Comparison of ENCODE assay signal across 8 cellular contexts in the genomic region with DNA sequence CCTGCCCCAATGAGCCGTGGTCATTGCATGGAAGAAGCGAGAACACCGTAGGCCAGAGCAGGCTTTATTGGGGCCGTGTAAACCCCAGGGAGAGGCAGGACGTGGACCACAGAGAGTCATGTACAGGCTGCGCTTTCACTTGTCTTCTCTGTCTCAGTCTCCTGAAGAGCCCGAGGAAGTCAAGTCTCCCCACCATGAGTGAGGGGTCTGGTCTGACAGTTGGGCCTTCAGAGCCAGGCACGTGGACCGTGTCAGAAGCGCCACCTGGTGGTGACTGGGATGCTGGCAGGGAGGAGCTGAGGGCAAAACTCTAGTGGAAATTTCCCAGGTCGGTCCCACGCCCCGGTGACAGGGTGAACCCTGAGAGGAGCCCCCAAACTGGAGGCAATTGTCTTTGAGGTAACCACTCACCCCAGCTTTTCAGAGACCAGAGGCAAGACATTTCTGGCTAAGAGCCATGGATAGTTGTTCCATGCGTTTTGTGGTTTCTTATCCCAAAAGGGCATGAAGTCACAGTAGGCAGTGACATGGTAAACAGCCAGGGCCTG. TPM values are rescaled to one million over a fixed set of nuclear protein-coding genes. Genes with fewer than 3 reads are reported as not detected.
DNase-seq lines count a peak whose midpoint lies in the region; ATAC-seq and TF ChIP-seq lines count a peak whose summit lies in the region.

No MANE protein-coding gene starts in this region.

- no peak for ATAC-seq in HG03469 (IDR thresholded peaks at IDR 0.05; ENCODE audit: unreplicated experiment)

- intact Hi-C loops in activated CD4-positive, alpha-beta T cell treated with anti-CD3 and anti-CD28 coated beads, Interleukin-2, amount 10 ng/mL, durations not matched to agents 24 days and 14 days (cut with micrococcal nuclease) = loop anchor here (1.0 kb wide), 1 partner anchor 44 kb away; no protein-coding TSS in a partner anchor
- intact Hi-C loops in lower leg skin (cut with DNase I; ENCODE audit: low total_unique reads) = loop anchor here (5.0 kb wide), 1 partner anchor 43 kb away; no protein-coding TSS in a partner anchor

- H3K4me3 Mint-ChIP-seq in activated CD4-positive, alpha-beta T cell treated with anti-CD3 and anti-CD28 coated beads, Interleukin-2, amount 10 ng/mL, durations not matched to agents 24 days and 14 days = no peak overlapping the region

- H3K27me3 Mint-ChIP-seq in activated CD4-positive, alpha-beta T cell treated with anti-CD3 and anti-CD28 coated beads, Interleukin-2, amount 10 ng/mL, durations not matched to agents 24 days and 14 days = no peaks in the 10 kb centered on the region

- no peaks in the 10 kb centered on the region for H3K9me3 Mint-ChIP-seq in activated CD4-positive, alpha-beta T cell treated with anti-CD3 and anti-CD28 coated beads, Interleukin-2, amount 10 ng/mL, durations not matched to agents 24 days and 14 days

- TF ChIP-seq CTCF in lower leg skin (IDR thresholded peaks at IDR 0.05) = peak in 1 of 3 donors; percentile 68

- DNase-seq in DMS53 (lab: John Stamatoyannopoulos, UW) = peak; percentile 61
- no peak for DNase-seq in DMS53 treated with DMSO at 0.1 percent for 48 hours (lab: John Stamatoyannopoulos, UW; ENCODE audit: unreplicated experiment)
- peak; percentile 29 for DNase-seq in NCI-H1092 treated with DMSO at 0.1 percent for 48 hours (lab: John Stamatoyannopoulos, UW)
- DNase-seq in activated CD4-positive, alpha-beta T cell treated with anti-CD3 and anti-CD28 coated beads, Interleukin-2, amount 10 ng/mL, durations not matched to agents 24 days and 14 days = peak; percentile 93
- DNase-seq in cerebellum (ENCODE audit: low spot score) = peak; percentile 57
- peak; percentile 63 to 95 for DNase-seq in lower leg skin (ENCODE audit: low spot score in 2 of 2)
- peak; percentile 49 for DNase-seq in stimulated activated CD8-positive, alpha-beta memory T cell treated with anti-CD3 and anti-CD28 coated beads, Interleukin-12 subunit alpha, Interleukin-12 subunit beta, amount 100 ng/mL, for 4 hours (ENCODE audit: low read depth)

- H3K36me3 Mint-ChIP-seq in activated CD4-positive, alpha-beta T cell treated with anti-CD3 and anti-CD28 coated beads, Interleukin-2, amount 10 ng/mL, durations not matched to agents 24 days and 14 days (ENCODE audit: low read depth) = peaks cover 33% of the 10 kb centered on the region

- peak overlapping the region; percentile 41 for H3K27ac Mint-ChIP-seq in activated CD4-positive, alpha-beta T cell treated with anti-CD3 and anti-CD28 coated beads, Interleukin-2, amount 10 ng/mL, durations not matched to agents 24 days and 14 days

- 43 to 44% methylated on average over 12 to 14 of the region's 14 CpGs for WGBS in lower leg skin, 2 donors

- no peak for TF ChIP-seq POLR2A in lower leg skin (IDR thresholded peaks at IDR 0.05)

- no peak overlapping the region for H3K4me3 ChIP-seq in lower leg skin (ENCODE audit: low read depth, poor library complexity, severe bottlenecking)

- H3K4me1 Mint-ChIP-seq in activated CD4-positive, alpha-beta T cell treated with anti-CD3 and anti-CD28 coated beads, Interleukin-2, amount 10 ng/mL, durations not matched to agents 24 days and 14 days = peaks cover 5% of the 10 kb centered on the region

RNA-seq across cellular contexts. Expression of a gene that starts 17.4 kb away (rescaled TPM):
- 7.0 and 9.6 TPM in 2 replicates for total RNA-seq in activated CD4-positive, alpha-beta T cell treated with anti-CD3 and anti-CD28 coated beads, Interleukin-2, amount 10 ng/mL, durations not matched to agents 24 days and 14 days
- 42.4 TPM for total RNA-seq in cerebellum
- total RNA-seq in lower leg skin = 1 to 10 TPM in 2 of 4 donors, under 1 TPM in 2; 0.38 to 3.7 (median 2.1) TPM

RNA-seq across cellular contexts. Expression of a gene that starts 24.0 kb away (rescaled TPM):
- total RNA-seq in activated CD4-positive, alpha-beta T cell treated with anti-CD3 and anti-CD28 coated beads, Interleukin-2, amount 10 ng/mL, durations not matched to agents 24 days and 14 days = 110 and 111 TPM in 2 replicates
- 43.9 TPM for total RNA-seq in cerebellum
- 100 to 1,000 TPM in 1 of 4 donors, 10 to 100 TPM in 3; 65.0 to 126 (median 73.8) TPM for total RNA-seq in lower leg skin

RNA-seq across cellular contexts. Expression of a gene that starts 29.7 kb away (rescaled TPM):
- total RNA-seq in activated CD4-positive, alpha-beta T cell treated with anti-CD3 and anti-CD28 coated beads, Interleukin-2, amount 10 ng/mL, durations not matched to agents 24 days and 14 days = not detected in 2 replicates
- not detected for total RNA-seq in cerebellum
- total RNA-seq in lower leg skin = under 1 TPM in 2 of 4 donors, not detected in 2; 0.10 to 0.42 TPM

RNA-seq across cellular contexts. Expression of a gene that starts 49.7 kb away (rescaled TPM):
- total RNA-seq in activated CD4-positive, alpha-beta T cell treated with anti-CD3 and anti-CD28 coated beads, Interleukin-2, amount 10 ng/mL, durations not matched to agents 24 days and 14 days = 0.23 and 0.24 TPM in 2 replicates
- total RNA-seq in cerebellum (4.4 TPM), lower leg skin (10 to 100 TPM in 3 of 4 donors, 1 to 10 TPM in 1; 9.8 to 22.3 (median 14.0) TPM)
